14 cellular contexts compared by ENCODE assay signal in genomic region chr16:75205438-75205837, GRCh38. TPM values are rescaled to one million over a fixed set of nuclear protein-coding genes. Genes with fewer than 3 reads are reported as not detected.
"Had no signal": no experiment of that assay in that cellular context is flagged by ENCODE, and none has a peak within 500 bp of the region (broad histone marks: within the 10 kb centered on the region; RNA-seq: fewer than 3 reads in every experiment).

No MANE protein-coding gene starts in this region.

RNA-seq across cellular contexts. Expression of gene CTRB2, which starts 1.5 kb away (rescaled TPM):
- total RNA-seq: natural killer cell, occipital lobe, osteoblast, prostate gland, pulmonary artery endothelial cell, right atrium auricular region, suprapubic skin, transverse colon, urinary bladder, uterus had no signal
- polyA plus RNA-seq: neural cell had no signal

RNA-seq across cellular contexts. Expression of gene CTRB1, which starts 13.3 kb away (rescaled TPM):
- total RNA-seq: natural killer cell, occipital lobe, osteoblast, pulmonary artery endothelial cell, right atrium auricular region, smooth muscle cell, suprapubic skin, transverse colon, upper lobe of right lung, urinary bladder, uterus had no signal
- polyA plus RNA-seq: neural cell, ovary had no signal

RNA-seq across cellular contexts. Expression of gene BCAR1, which starts 46.0 kb away (rescaled TPM):
- total RNA-seq: natural killer cell had no signal
